Comparison of ENCODE assay signal across 1 cellular context in the genomic region with DNA sequence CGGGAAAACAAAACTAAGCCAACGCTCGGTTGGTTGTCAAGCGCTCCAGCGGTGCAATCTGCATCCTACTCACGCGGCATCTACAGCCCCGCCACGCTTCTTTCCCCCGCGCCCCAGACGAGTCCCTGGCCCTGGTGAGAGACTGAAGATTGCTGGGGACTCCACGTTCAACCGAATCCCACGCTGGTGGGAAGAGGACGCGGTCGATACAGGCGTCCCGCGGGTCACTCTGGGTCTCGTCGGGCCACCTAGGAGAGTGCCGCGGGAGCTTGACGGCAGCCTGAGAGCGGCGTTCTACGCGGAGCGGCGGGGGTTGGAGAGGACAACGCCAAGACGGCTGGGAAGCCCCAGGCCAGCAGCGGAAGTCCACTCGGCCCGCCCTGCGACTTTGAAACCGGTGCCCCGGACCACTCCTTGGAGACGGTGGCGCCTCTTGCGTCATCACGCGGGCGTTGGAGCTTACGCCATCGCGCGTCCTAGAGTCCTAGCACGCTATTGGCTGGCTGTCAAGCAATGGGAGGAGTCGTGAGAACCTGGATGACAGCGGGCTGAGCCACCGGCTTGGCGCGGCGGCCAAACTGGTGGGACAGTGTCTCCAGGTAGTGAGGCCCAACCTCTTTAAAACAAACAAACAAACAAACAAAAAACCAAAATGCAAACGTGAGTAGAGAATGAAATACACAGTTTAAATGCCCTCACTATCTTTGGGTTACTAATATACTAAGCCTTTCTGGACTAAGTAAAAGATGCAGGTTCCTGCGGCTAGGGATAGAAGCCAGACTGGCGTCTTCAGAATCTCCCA.
TF ChIP-seq lines count a peak whose summit lies in the region.

A gene (minus strand): TSS at position 367 of the 802 bp plus-strand sequence. CDS start 436 bp downstream, outside the sequence.

TF ChIP-seq in HepG2, 621 proteins besides CTCF, POLR2A, EP300 and RAD21 (continued from another document and continues in another):
- TF ChIP-seq GZF1 (CRISPR knock-in tag; IDR thresholded peaks at IDR 0.05) (peak; percentile 51; the same call in 1 of the 2 replicates), CEBPG (CRISPR knock-in tag; IDR thresholded peaks at IDR 0.05) (peak; percentile 99), SATB2 (CRISPR knock-in tag; IDR thresholded peaks at IDR 0.05) (no peak; the same call in 1 of the 2 replicates), HDAC6 (IDR thresholded peaks at IDR 0.05; ENCODE audit: low read depth, low read length) (no peak), FOXK2 (IDR thresholded peaks at IDR 0.05) (0 out of 2 replicates have a peak, but pooled peaks have one; percentile 8), AHR (CRISPR knock-in tag; IDR thresholded peaks at IDR 0.05) (peak; percentile 57; the same call in 1 of the 2 replicates), TMF1 (CRISPR knock-in tag; IDR thresholded peaks at IDR 0.05; ENCODE audit: low read depth) (0 out of 2 replicates have a peak, but pooled peaks have one; percentile 53), ZIK1 (CRISPR knock-in tag; IDR thresholded peaks at IDR 0.05; ENCODE audit: borderline replicate concordance, low read depth) (no peak), NFKB2 (CRISPR knock-in tag; IDR thresholded peaks at IDR 0.05; ENCODE audit: borderline replicate concordance) (peak; percentile 80), ZFP82 (CRISPR knock-in tag; IDR thresholded peaks at IDR 0.05; ENCODE audit: borderline replicate concordance) (no peak), PHF21A (CRISPR knock-in tag; IDR thresholded peaks at IDR 0.05) (peak; percentile 78), ZNF263 (CRISPR knock-in tag; IDR thresholded peaks at IDR 0.05) (no peak), PRMT3 (CRISPR knock-in tag; IDR thresholded peaks at IDR 0.05; ENCODE audit: borderline replicate concordance, low read depth) (peak; percentile 68; the same call in 1 of the 2 replicates), ZFP1 (CRISPR knock-in tag; IDR thresholded peaks at IDR 0.05) (no peak), KDM4B (CRISPR knock-in tag; IDR thresholded peaks at IDR 0.05) (no peak), ZNF24 (IDR thresholded peaks at IDR 0.05) (no peak), MBD4 (IDR thresholded peaks at IDR 0.05; ENCODE audit: borderline replicate concordance, low read length) (no peak), ZNF703 (CRISPR knock-in tag; IDR thresholded peaks at IDR 0.05; ENCODE audit: borderline replicate concordance) (no peak), ZNF496 (CRISPR knock-in tag; IDR thresholded peaks at IDR 0.05; ENCODE audit: insufficient replicate concordance) (no peak), NFE2 (CRISPR knock-in tag; IDR thresholded peaks at IDR 0.05) (no peak), ZNF296 (CRISPR knock-in tag; conservative IDR thresholded peaks at IDR 0.05) (no peak), ZNF34 (CRISPR knock-in tag; IDR thresholded peaks at IDR 0.05; ENCODE audit: borderline replicate concordance) (peak; percentile 63; the same call in 1 of the 2 replicates), ZNF614 (CRISPR knock-in tag; IDR thresholded peaks at IDR 0.05; ENCODE audit: borderline replicate concordance) (no peak), ZNF460 (CRISPR knock-in tag; IDR thresholded peaks at IDR 0.05; ENCODE audit: borderline replicate concordance) (no peak), ZSCAN25 (CRISPR knock-in tag; IDR thresholded peaks at IDR 0.05) (no peak), XBP1 (CRISPR knock-in tag; IDR thresholded peaks at IDR 0.05) (no peak), ZNF3 (CRISPR knock-in tag; IDR thresholded peaks at IDR 0.05) (no peak), ZNF788 (CRISPR knock-in tag; IDR thresholded peaks at IDR 0.05; ENCODE audit: borderline replicate concordance) (peak; percentile 75; the same call in 1 of the 2 replicates), HDAC1 (CRISPR knock-in tag; IDR thresholded peaks at IDR 0.05) (peak; percentile 97), ZFP37 (CRISPR knock-in tag; IDR thresholded peaks at IDR 0.05; ENCODE audit: borderline replicate concordance) (no peak), PITX1 (CRISPR knock-in tag; IDR thresholded peaks at IDR 0.05) (peak; percentile 51; the same call in 1 of the 2 replicates), BHLHE40 (IDR thresholded peaks at IDR 0.05; ENCODE audit: low read length) (0 out of 2 replicates have a peak, but pooled peaks have one; percentile 5), SNAPC2 (CRISPR knock-in tag; IDR thresholded peaks at IDR 0.05) (peak; percentile 68; the same call in 1 of the 2 replicates)
- TF ChIP-seq, protein P1, sequence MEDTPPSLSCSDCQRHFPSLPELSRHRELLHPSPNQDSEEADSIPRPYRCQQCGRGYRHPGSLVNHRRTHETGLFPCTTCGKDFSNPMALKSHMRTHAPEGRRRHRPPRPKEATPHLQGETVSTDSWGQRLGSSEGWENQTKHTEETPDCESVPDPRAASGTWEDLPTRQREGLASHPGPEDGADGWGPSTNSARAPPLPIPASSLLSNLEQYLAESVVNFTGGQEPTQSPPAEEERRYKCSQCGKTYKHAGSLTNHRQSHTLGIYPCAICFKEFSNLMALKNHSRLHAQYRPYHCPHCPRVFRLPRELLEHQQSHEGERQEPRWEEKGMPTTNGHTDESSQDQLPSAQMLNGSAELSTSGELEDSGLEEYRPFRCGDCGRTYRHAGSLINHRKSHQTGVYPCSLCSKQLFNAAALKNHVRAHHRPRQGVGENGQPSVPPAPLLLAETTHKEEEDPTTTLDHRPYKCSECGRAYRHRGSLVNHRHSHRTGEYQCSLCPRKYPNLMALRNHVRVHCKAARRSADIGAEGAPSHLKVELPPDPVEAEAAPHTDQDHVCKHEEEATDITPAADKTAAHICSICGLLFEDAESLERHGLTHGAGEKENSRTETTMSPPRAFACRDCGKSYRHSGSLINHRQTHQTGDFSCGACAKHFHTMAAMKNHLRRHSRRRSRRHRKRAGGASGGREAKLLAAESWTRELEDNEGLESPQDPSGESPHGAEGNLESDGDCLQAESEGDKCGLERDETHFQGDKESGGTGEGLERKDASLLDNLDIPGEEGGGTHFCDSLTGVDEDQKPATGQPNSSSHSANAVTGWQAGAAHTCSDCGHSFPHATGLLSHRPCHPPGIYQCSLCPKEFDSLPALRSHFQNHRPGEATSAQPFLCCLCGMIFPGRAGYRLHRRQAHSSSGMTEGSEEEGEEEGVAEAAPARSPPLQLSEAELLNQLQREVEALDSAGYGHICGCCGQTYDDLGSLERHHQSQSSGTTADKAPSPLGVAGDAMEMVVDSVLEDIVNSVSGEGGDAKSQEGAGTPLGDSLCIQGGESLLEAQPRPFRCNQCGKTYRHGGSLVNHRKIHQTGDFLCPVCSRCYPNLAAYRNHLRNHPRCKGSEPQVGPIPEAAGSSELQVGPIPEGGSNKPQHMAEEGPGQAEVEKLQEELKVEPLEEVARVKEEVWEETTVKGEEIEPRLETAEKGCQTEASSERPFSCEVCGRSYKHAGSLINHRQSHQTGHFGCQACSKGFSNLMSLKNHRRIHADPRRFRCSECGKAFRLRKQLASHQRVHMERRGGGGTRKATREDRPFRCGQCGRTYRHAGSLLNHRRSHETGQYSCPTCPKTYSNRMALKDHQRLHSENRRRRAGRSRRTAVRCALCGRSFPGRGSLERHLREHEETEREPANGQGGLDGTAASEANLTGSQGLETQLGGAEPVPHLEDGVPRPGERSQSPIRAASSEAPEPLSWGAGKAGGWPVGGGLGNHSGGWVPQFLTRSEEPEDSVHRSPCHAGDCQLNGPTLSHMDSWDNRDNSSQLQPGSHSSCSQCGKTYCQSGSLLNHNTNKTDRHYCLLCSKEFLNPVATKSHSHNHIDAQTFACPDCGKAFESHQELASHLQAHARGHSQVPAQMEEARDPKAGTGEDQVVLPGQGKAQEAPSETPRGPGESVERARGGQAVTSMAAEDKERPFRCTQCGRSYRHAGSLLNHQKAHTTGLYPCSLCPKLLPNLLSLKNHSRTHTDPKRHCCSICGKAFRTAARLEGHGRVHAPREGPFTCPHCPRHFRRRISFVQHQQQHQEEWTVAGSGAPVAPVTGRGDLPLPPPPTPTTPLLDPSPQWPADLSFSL (CRISPR knock-in tag; IDR thresholded peaks at IDR 0.05) = no peak
- TF ChIP-seq, protein P2, sequence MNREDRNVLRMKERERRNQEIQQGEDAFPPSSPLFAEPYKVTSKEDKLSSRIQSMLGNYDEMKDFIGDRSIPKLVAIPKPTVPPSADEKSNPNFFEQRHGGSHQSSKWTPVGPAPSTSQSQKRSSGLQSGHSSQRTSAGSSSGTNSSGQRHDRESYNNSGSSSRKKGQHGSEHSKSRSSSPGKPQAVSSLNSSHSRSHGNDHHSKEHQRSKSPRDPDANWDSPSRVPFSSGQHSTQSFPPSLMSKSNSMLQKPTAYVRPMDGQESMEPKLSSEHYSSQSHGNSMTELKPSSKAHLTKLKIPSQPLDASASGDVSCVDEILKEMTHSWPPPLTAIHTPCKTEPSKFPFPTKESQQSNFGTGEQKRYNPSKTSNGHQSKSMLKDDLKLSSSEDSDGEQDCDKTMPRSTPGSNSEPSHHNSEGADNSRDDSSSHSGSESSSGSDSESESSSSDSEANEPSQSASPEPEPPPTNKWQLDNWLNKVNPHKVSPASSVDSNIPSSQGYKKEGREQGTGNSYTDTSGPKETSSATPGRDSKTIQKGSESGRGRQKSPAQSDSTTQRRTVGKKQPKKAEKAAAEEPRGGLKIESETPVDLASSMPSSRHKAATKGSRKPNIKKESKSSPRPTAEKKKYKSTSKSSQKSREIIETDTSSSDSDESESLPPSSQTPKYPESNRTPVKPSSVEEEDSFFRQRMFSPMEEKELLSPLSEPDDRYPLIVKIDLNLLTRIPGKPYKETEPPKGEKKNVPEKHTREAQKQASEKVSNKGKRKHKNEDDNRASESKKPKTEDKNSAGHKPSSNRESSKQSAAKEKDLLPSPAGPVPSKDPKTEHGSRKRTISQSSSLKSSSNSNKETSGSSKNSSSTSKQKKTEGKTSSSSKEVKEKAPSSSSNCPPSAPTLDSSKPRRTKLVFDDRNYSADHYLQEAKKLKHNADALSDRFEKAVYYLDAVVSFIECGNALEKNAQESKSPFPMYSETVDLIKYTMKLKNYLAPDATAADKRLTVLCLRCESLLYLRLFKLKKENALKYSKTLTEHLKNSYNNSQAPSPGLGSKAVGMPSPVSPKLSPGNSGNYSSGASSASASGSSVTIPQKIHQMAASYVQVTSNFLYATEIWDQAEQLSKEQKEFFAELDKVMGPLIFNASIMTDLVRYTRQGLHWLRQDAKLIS (CRISPR knock-in tag; IDR thresholded peaks at IDR 0.05) = no peak
- TF ChIP-seq, protein P3, sequence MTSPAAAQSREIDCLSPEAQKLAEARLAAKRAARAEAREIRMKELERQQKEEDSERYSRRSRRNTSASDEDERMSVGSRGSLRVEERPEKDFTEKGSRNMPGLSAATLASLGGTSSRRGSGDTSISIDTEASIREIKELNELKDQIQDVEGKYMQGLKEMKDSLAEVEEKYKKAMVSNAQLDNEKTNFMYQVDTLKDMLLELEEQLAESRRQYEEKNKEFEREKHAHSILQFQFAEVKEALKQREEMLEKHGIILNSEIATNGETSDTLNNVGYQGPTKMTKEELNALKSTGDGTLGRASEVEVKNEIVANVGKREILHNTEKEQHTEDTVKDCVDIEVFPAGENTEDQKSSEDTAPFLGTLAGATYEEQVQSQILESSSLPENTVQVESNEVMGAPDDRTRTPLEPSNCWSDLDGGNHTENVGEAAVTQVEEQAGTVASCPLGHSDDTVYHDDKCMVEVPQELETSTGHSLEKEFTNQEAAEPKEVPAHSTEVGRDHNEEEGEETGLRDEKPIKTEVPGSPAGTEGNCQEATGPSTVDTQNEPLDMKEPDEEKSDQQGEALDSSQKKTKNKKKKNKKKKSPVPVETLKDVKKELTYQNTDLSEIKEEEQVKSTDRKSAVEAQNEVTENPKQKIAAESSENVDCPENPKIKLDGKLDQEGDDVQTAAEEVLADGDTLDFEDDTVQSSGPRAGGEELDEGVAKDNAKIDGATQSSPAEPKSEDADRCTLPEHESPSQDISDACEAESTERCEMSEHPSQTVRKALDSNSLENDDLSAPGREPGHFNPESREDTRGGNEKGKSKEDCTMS (CRISPR knock-in tag; conservative IDR thresholded peaks at IDR 0.05) = no peak
- TF ChIP-seq, protein P4, sequence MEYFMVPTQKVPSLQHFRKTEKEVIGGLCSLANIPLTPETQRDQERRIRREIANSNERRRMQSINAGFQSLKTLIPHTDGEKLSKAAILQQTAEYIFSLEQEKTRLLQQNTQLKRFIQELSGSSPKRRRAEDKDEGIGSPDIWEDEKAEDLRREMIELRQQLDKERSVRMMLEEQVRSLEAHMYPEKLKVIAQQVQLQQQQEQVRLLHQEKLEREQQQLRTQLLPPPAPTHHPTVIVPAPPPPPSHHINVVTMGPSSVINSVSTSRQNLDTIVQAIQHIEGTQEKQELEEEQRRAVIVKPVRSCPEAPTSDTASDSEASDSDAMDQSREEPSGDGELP (IDR thresholded peaks at IDR 0.05; ENCODE audit: borderline replicate concordance, low read depth) = peak; percentile 54; the same call in 1 of the 2 replicates
- TF ChIP-seq, protein P5, sequence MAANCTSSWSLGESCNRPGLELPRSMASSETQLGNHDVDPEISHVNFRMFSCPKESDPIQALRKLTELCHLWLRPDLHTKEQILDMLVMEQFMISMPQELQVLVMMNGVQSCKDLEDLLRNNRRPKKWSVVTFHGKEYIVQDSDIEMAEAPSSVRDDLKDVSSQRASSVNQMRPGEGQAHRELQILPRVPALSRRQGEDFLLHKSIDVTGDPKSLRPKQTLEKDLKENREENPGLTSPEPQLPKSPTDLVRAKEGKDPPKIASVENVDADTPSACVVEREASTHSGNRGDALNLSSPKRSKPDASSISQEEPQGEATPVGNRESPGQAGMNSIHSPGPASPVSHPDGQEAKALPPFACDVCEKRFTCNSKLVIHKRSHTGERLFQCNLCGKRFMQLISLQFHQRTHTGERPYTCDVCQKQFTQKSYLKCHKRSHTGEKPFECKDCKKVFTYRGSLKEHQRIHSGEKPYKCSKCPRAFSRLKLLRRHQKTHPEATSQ (CRISPR knock-in tag; IDR thresholded peaks at IDR 0.05; ENCODE audit: borderline replicate concordance) = peak; percentile 49; the same call in 1 of the 2 replicates
- TF ChIP-seq, protein P6, sequence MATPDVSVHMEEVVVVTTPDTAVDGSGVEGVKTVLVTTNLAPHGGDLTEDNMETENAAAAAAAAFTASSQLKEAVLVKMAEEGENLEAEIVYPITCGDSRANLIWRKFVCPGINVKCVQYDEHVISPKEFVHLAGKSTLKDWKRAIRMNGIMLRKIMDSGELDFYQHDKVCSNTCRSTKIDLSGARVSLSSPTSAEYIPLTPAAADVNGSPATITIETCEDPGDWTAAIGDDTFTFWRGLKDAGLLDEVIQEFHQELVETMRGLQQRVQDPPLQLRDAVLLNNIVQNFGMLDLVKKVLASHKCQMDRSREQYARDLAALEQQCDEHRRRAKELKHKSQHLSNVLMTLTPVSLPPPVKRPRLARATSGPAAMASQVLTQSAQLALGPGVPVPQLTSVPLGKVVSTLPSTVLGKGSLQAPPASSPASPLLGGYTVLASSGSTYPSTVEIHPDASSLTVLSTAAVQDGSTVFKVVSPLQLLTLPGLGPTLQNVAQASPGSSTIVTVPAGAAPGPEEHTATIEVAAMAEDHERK (CRISPR knock-in tag; IDR thresholded peaks at IDR 0.05; ENCODE audit: low read depth) = peak; percentile 92
- TF ChIP-seq, protein P7, sequence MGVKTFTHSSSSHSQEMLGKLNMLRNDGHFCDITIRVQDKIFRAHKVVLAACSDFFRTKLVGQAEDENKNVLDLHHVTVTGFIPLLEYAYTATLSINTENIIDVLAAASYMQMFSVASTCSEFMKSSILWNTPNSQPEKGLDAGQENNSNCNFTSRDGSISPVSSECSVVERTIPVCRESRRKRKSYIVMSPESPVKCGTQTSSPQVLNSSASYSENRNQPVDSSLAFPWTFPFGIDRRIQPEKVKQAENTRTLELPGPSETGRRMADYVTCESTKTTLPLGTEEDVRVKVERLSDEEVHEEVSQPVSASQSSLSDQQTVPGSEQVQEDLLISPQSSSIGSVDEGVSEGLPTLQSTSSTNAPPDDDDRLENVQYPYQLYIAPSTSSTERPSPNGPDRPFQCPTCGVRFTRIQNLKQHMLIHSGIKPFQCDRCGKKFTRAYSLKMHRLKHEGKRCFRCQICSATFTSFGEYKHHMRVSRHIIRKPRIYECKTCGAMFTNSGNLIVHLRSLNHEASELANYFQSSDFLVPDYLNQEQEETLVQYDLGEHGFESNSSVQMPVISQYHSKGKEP (CRISPR knock-in tag; IDR thresholded peaks at IDR 0.05) = no peak
